7 cellular contexts compared by ENCODE assay signal in the genomic region with DNA sequence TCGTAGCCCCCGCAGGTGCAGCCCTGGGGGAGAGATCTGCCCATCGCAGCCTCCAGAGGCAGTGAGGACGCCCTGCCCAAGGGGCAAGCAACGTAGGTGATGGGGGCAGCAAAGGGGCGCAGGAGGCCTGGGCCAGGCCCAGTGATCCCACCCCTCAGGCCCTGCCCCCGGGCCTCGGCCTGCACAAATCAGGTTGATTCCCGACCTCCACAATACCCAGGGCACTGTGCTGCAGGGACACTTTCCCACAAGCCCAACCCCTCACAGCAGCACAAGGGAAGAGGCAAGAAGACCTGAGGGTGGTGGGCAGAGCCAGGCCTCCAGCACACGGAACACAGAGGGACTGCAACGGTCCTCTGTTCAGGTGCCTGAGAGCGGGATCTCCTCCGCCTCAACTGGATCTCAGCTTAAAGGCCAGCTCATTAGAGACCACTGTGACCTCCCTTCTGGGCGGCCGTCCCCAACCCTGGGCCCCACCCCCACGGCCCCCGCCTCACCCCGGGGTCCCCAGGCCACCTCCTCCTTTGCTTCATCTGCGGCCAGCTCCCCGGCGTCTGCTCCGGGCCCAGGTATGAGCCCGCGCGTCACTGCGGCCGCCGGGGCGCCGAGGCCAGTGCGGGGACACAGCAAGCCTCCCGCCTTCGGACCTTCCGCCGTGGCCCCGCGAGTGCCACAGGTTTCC. TPM values are rescaled to one million over a fixed set of nuclear protein-coding genes. Genes with fewer than 3 reads are reported as not detected.
DNase-seq lines count a peak whose midpoint lies in the region; ATAC-seq, FAIRE-seq and TF ChIP-seq lines count a peak whose summit lies in the region.

No MANE protein-coding gene starts in this region.

- ATAC-seq in GM21786 (IDR thresholded peaks at IDR 0.05; ENCODE audit: unreplicated experiment): peak; percentile 23
- peak; percentile 8 for ATAC-seq in body of pancreas

- intact Hi-C loops in body of pancreas (cut with DNase I): no loop called here

- peaks cover 44% of the 10 kb centered on the region for H4K20me1 ChIP-seq in Loucy (ENCODE audit: insufficient read depth, low read length, poor library complexity, severe bottlenecking)

- peak overlapping the region; percentile 93 for H3K9ac ChIP-seq in Loucy (ENCODE audit: low read depth, low read length, poor library complexity, severe bottlenecking)

- H3K4me3 ChIP-seq in Loucy (ENCODE audit: low read length, poor library complexity, severe bottlenecking) (peak overlapping the region; percentile 81), body of pancreas (peak overlapping the region; percentile 68 to 91), thymus (ENCODE audit: low read length) (peak overlapping the region; percentile 93)

- peak overlapping the region; percentile 84 for H3K4me2 ChIP-seq in Loucy (ENCODE audit: low read depth, low read length, poor library complexity, severe bottlenecking)

- no peak for TF ChIP-seq CTCF in Loucy (conservative IDR thresholded peaks at IDR 0.05; ENCODE audit: low read length)
- TF ChIP-seq CTCF in body of pancreas (IDR thresholded peaks at IDR 0.05): no peak

- H3K79me2 ChIP-seq in Loucy (ENCODE audit: insufficient read depth, low read length): peaks cover 68% of the 10 kb centered on the region

- H3K36me3 ChIP-seq in Loucy (ENCODE audit: insufficient read depth, low read length) (no peaks in the 10 kb centered on the region), body of pancreas (replicated peaks in 1 of 2; ENCODE audit: insufficient read depth in 1 of 2, low read depth in 2 of 2) (no peaks in the 10 kb centered on the region), thymus (ENCODE audit: control insufficient read depth, insufficient read depth) (peaks cover 4% of the 10 kb centered on the region)

- TF ChIP-seq POLR2A in GM12892 (IDR thresholded peaks at IDR 0.05; ENCODE audit: low read depth, low read length): no peak
- TF ChIP-seq POLR2A in body of pancreas (IDR thresholded peaks at IDR 0.05): no peak

- H3K27ac ChIP-seq in body of pancreas (peak overlapping the region; percentile 60 to 100 (median 100)), thymus (ENCODE audit: low read depth) (peak overlapping the region; percentile 46)

- WGBS in body of pancreas, 2 donors: 7% methylated on average over 33 of the region's 37 CpGs; no CpG with 5 or more reads in 1 of the 2 donors
- WGBS in thymus: 14% methylated on average over 37 of the region's 37 CpGs

- H3K4me1 ChIP-seq in Loucy (ENCODE audit: insufficient read depth, low read length, poor library complexity, severe bottlenecking) (peaks cover 37% of the 10 kb centered on the region), body of pancreas (peaks cover 36% of the 10 kb centered on the region), thymus (ENCODE audit: control insufficient read depth, insufficient read depth, low read length) (peaks cover 18% of the 10 kb centered on the region)

- DNase-seq in GM12892 (ENCODE audit: insufficient read length) (peak; percentile 44), body of pancreas (peak in 2 of 4 donors; percentile 33 to 36), left kidney (ENCODE audit: low read depth, low spot score) (peak; percentile 63), globus pallidus (ENCODE audit: low spot score) (no peak)

- no peak for FAIRE-seq in GM12892 (lab: Jason Lieb, UNC)

- H3K9me3 ChIP-seq in Loucy (ENCODE audit: insufficient read depth, low read depth, low read length) (no peaks in the 10 kb centered on the region), body of pancreas (no peaks in the 10 kb centered on the region), thymus (ENCODE audit: control insufficient read depth) (no peaks in the 10 kb centered on the region)

- peaks cover 6% of the 10 kb centered on the region for H3K27me3 ChIP-seq in Loucy (ENCODE audit: insufficient read depth, low read length, poor library complexity, severe bottlenecking)
- no peaks in the 10 kb centered on the region for H3K27me3 ChIP-seq in body of pancreas
- H3K27me3 ChIP-seq in thymus (ENCODE audit: control insufficient read depth, insufficient read depth): no peaks in the 10 kb centered on the region

- H3K9me2 ChIP-seq in Loucy (replicated peaks; ENCODE audit: low read depth, low read length): no peaks in the 10 kb centered on the region

- no peaks in the 10 kb centered on the region for H3F3A ChIP-seq in Loucy (ENCODE audit: low read depth)

- H2AFZ ChIP-seq in Loucy (ENCODE audit: low read length): peak overlapping the region; percentile 93

RNA-seq across cellular contexts. Expression of gene ARF1, which starts 0.8 kb away (rescaled TPM):
- 187 TPM for polyA plus RNA-seq in GM12892 (2012; ENCODE audit: missing spikeins)
- total RNA-seq in body of pancreas: 100 to 1,000 TPM; 158 to 203 TPM
- 227 TPM for polyA plus RNA-seq in thymus

RNA-seq across cellular contexts. Expression of gene C1orf35, which starts 21.4 kb away (rescaled TPM):
- polyA plus RNA-seq in GM12892 (2012; ENCODE audit: missing spikeins): 8.8 TPM
- total RNA-seq in body of pancreas: 10 to 100 TPM; 10.9 to 71.2 TPM
- 26.1 TPM for polyA plus RNA-seq in thymus

RNA-seq across cellular contexts. Expression of gene MRPL55, which starts 27.4 kb away (rescaled TPM):
- 25.4 TPM for polyA plus RNA-seq in GM12892 (2012; ENCODE audit: missing spikeins)
- total RNA-seq in body of pancreas: 10 to 100 TPM; 65.9 to 68.7 TPM
- polyA plus RNA-seq in thymus: 96.7 TPM

RNA-seq across cellular contexts. Expression of gene GUK1, which starts 58.4 kb away (rescaled TPM):
- polyA plus RNA-seq in GM12892 (2012; ENCODE audit: missing spikeins): 109 TPM
- 100 to 1,000 TPM; 210 to 216 TPM for total RNA-seq in body of pancreas
- polyA plus RNA-seq in thymus: 370 TPM
